Comparison of ENCODE assay signal across 8 cellular contexts in genomic region chrX:154409222-154409871, GRCh38. TPM values are rescaled to one million over a fixed set of nuclear protein-coding genes. Genes with fewer than 3 reads are reported as not detected.
DNase-seq lines count a peak whose midpoint lies in the region; ATAC-seq and TF ChIP-seq lines count a peak whose summit lies in the region.

DNASE1L1 (minus strand) TSS chrX:154409254; CDS start chrX:154405568, 3,686 bp downstream.

- no peaks in the 10 kb centered on the region for H3K9me3 Mint-ChIP-seq in endothelial cell (ENCODE audit: unreplicated experiment)

- H3K36me3 Mint-ChIP-seq in endothelial cell (ENCODE audit: low read depth, unreplicated experiment): peaks cover 3% of the 10 kb centered on the region

- peaks cover 14% of the 10 kb centered on the region for H3K4me1 Mint-ChIP-seq in endothelial cell (ENCODE audit: unreplicated experiment)

- H3K27me3 Mint-ChIP-seq in endothelial cell (ENCODE audit: unreplicated experiment): peaks cover 5% of the 10 kb centered on the region

- peak; percentile 91 for DNase-seq in EH (ENCODE audit: low read depth)
- DNase-seq in HFF-Myc (ENCODE audit: extremely low read depth, low read depth): no peak
- peak; percentile 69 for DNase-seq in endothelial cell (ENCODE audit: low spot score)
- peak; percentile 94 for DNase-seq in mesenteric fat pad (ENCODE audit: low spot score)
- DNase-seq in ureter (ENCODE audit: low spot score): peak; percentile 89
- no peak for DNase-seq in DMS79 treated with DMSO at 0.1 percent for 48 hours (lab: John Stamatoyannopoulos, UW)

- H3K4me3 ChIP-seq in HFF-Myc (replicated peaks; ENCODE audit: low read depth, low read length): peak within 1 kb of the TSS; percentile 38

- peak within 1 kb of the TSS; percentile 70 for H3K27ac Mint-ChIP-seq in endothelial cell (ENCODE audit: unreplicated experiment)

- intact Hi-C loops in T-helper 1 cell treated with Interleukin-12 subunit alpha and Interleukin-12 subunit beta and Interleukin-4 antibody, amounts not matched to agents 30 ng/mL and 1 ng/mL, for 36 hours (cut with micrococcal nuclease): no loop called here

- TF ChIP-seq CTCF in HFF-Myc (IDR thresholded peaks at IDR 0.05; ENCODE audit: low read depth, low read length, missing control alignments) (no peak), endothelial cell (IDR thresholded peaks at IDR 0.05; ENCODE audit: unreplicated experiment) (no peak)

- peak within 1 kb of the TSS; percentile 82 for H3K4me3 Mint-ChIP-seq in endothelial cell (ENCODE audit: unreplicated experiment)

- ATAC-seq in HG02852 (IDR thresholded peaks at IDR 0.05; ENCODE audit: unreplicated experiment): no peak

RNA-seq across cellular contexts. Expression of gene DNASE1L1, which starts in this region (rescaled TPM):
- 17.3 and 21.8 TPM in 2 replicates for total RNA-seq in T-helper 1 cell treated with Interleukin-12 subunit alpha and Interleukin-12 subunit beta and Interleukin-4 antibody, amounts not matched to agents 30 ng/mL and 1 ng/mL, for 36 hours
- total RNA-seq in endothelial cell (ENCODE audit: unreplicated experiment) (38.6 TPM), mesenteric fat pad (18.9 TPM), ureter (27.0 TPM)

Comparison
In these comparisons a context has a peak if more than half of its experiments do, and no peak if none do; other contexts are left out.
1. DNase-seq: peak in EH (single experiment), endothelial cell (single experiment), mesenteric fat pad (single experiment) and ureter (single experiment); none in HFF-Myc (single experiment) and DMS79 treated with DMSO at 0.1 percent for 48 hours (single experiment).